8 cellular contexts compared by ENCODE assay signal in genomic region chr20:63009044-63009961, GRCh38. TPM values are rescaled to one million over a fixed set of nuclear protein-coding genes. Genes with fewer than 3 reads are reported as not detected.
DNase-seq lines count a peak whose midpoint lies in the region; ATAC-seq lines count a peak whose summit lies in the region.

No MANE protein-coding gene starts in this region.

- peak overlapping the region; percentile 68 for H3K9ac ChIP-seq in BLaER1

- no peaks in the 10 kb centered on the region for H3K36me3 ChIP-seq in BLaER1

- peak overlapping the region; percentile 73 for H3K4me3 ChIP-seq in BLaER1

- H3K4me1 ChIP-seq in BLaER1, result peaks cover 86% of the 10 kb centered on the region

- peaks cover 62% of the 10 kb centered on the region for H3K27me3 ChIP-seq in BLaER1

- peak; percentile 40 for ATAC-seq in GM19025 (IDR thresholded peaks at IDR 0.05; ENCODE audit: low read depth, unreplicated experiment)
- peak; percentile 49 for ATAC-seq in HG03175 (IDR thresholded peaks at IDR 0.05; ENCODE audit: unreplicated experiment)

- H3K4me3 Mint-ChIP-seq in activated CD4-positive, alpha-beta T cell treated with anti-CD3 and anti-CD28 coated beads, Interleukin-2, amount 10 ng/mL, durations not matched to agents 7 days and 5 days, result no peak overlapping the region

- peaks cover 70% of the 10 kb centered on the region for H3K27me3 Mint-ChIP-seq in activated CD4-positive, alpha-beta T cell treated with anti-CD3 and anti-CD28 coated beads, Interleukin-2, amount 10 ng/mL, durations not matched to agents 7 days and 5 days

- CTCF ChIA-PET in activated CD4-positive, alpha-beta T cell treated with anti-CD3 and anti-CD28 coated beads, Interleukin-2, amount 10 ng/mL, durations not matched to agents 7 days and 5 days (lab: Charles Lee), result interaction anchor here (0.6 to 1.8 kb wide), 16 partner anchors 9 to 147 kb away, joined by 3 to 7 read pairs (median 4); partner anchors contain the start of genes GID8 and TCFL5

- peaks cover 24% of the 10 kb centered on the region for H4K20me1 ChIP-seq in BLaER1

- DNase-seq in NCI-H345 (lab: John Stamatoyannopoulos, UW) (peak; percentile 85), dermis blood vessel endothelial cell (peak; percentile 77), lung microvascular endothelial cell (ENCODE audit: low read depth in 2 of 2) (peak; percentile 62 to 73)
- peak; percentile 81 for DNase-seq in activated CD4-positive, alpha-beta T cell treated with anti-CD3 and anti-CD28 coated beads, Interleukin-2, amount 10 ng/mL, durations not matched to agents 7 days and 5 days
- peak; percentile 65 to 72 for DNase-seq in stimulated activated CD8-positive, alpha-beta memory T cell treated with anti-CD3 and anti-CD28 coated beads, Interleukin-2, amount 100 ng/mL, for 1 hour (ENCODE audit: low read depth in 2 of 2)

- peak overlapping the region; percentile 99 for H3K4me2 ChIP-seq in BLaER1

- H3K27ac Mint-ChIP-seq in activated CD4-positive, alpha-beta T cell treated with anti-CD3 and anti-CD28 coated beads, Interleukin-2, amount 10 ng/mL, durations not matched to agents 7 days and 5 days, result no peak overlapping the region

- POLR2A ChIA-PET in activated CD4-positive, alpha-beta T cell treated with anti-CD3 and anti-CD28 coated beads, Interleukin-2, amount 10 ng/mL, durations not matched to agents 7 days and 5 days (lab: Charles Lee), result no interaction called here

- peaks cover 7% of the 10 kb centered on the region for H3K36me3 Mint-ChIP-seq in activated CD4-positive, alpha-beta T cell treated with anti-CD3 and anti-CD28 coated beads, Interleukin-2, amount 10 ng/mL, durations not matched to agents 7 days and 5 days (ENCODE audit: low read depth)

- peaks cover 13% of the 10 kb centered on the region for H3K9me3 Mint-ChIP-seq in activated CD4-positive, alpha-beta T cell treated with anti-CD3 and anti-CD28 coated beads, Interleukin-2, amount 10 ng/mL, durations not matched to agents 7 days and 5 days

- peak overlapping the region; percentile 74 for H3K27ac ChIP-seq in BLaER1

- H3K9me3 ChIP-seq in BLaER1, result peaks cover 19% of the 10 kb centered on the region

- H3K4me1 Mint-ChIP-seq in activated CD4-positive, alpha-beta T cell treated with anti-CD3 and anti-CD28 coated beads, Interleukin-2, amount 10 ng/mL, durations not matched to agents 7 days and 5 days, result peaks cover 23% of the 10 kb centered on the region

RNA-seq across cellular contexts. Expression of gene BHLHE23, which starts 2.5 kb away (rescaled TPM):
- total RNA-seq in activated CD4-positive, alpha-beta T cell treated with anti-CD3 and anti-CD28 coated beads, Interleukin-2, amount 10 ng/mL, durations not matched to agents 7 days and 5 days, result not detected
- total RNA-seq in dermis blood vessel endothelial cell (not detected in 2 replicates), lung microvascular endothelial cell (not detected in 2 replicates)

RNA-seq across cellular contexts. Expression of gene SLC17A9, which starts 56.8 kb away (rescaled TPM):
- total RNA-seq in activated CD4-positive, alpha-beta T cell treated with anti-CD3 and anti-CD28 coated beads, Interleukin-2, amount 10 ng/mL, durations not matched to agents 7 days and 5 days, result 10 to 100 TPM; 11.6 to 12.6 TPM
- 9.0 and 11.8 TPM in 2 replicates for total RNA-seq in dermis blood vessel endothelial cell
- total RNA-seq in lung microvascular endothelial cell, result 3.2 and 3.9 TPM in 2 replicates

Comparison
In these comparisons a context has a peak if more than half of its experiments do, and no peak if none do; other contexts are left out.
1. Peak in every context shown above with its lines: DNase-seq, ATAC-seq, H3K4me3 ChIP-seq and H3K27ac ChIP-seq.